In genomic region chr4:164890691-164891090, GRCh38 we compare ENCODE assay signal across 25 cellular contexts. TPM values are rescaled to one million over a fixed set of nuclear protein-coding genes. Genes with fewer than 3 reads are reported as not detected.
"Had no signal": no experiment of that assay in that cellular context is flagged by ENCODE, and none has a peak within 500 bp of the region (broad histone marks: within the 10 kb centered on the region; RNA-seq: fewer than 3 reads in every experiment).

No MANE protein-coding gene starts in this region.

- H3K27ac ChIP-seq: ascending aorta, body of pancreas, Peyer's patch, SJSA1 had no signal

- DNase-seq: activated CD4-positive, alpha-beta T cell treated with anti-CD3 and anti-CD28 coated beads for 4 hours; activated CD8-positive, alpha-beta memory T cell treated with anti-CD3 and anti-CD28 coated beads, Interleukin-2, amount 50 U/mL, for 48 hours; activated CD8-positive, alpha-beta T cell treated with anti-CD3 and anti-CD28 coated beads for 36 hours; activated effector memory CD4-positive, alpha-beta T cell treated with Interleukin-2 at 50 U/mL for 16 hours; activated naive CD4-positive, alpha-beta T cell; activated T-cell treated with anti-CD3 and anti-CD28 coated beads, Interleukin-2, amount 50 U/mL, for 1 hour; body of pancreas; central memory CD4-positive, alpha-beta T cell; MM.1S; NCI-H1105; NCI-H1436 treated with DMSO at 0.1 percent for 48 hours; NCI-H187; NCI-H2081; NCI-H510A treated with DMSO at 0.1 percent for 48 hours; Peyer's patch; SHP77; SW 1271 had no signal

- H3K4me1 ChIP-seq: ascending aorta, body of pancreas, Peyer's patch had no signal

- H3K9me3 ChIP-seq: ascending aorta, body of pancreas, Peyer's patch, SJSA1 had no signal

- ATAC-seq: activated CD4-positive, CD25-positive, alpha-beta regulatory T cell treated with anti-CD3 and anti-CD28 coated beads, Interleukin-2, amount 50 U/mL, for 24 hours; activated CD8-positive, alpha-beta T cell treated with anti-CD3 and anti-CD28 coated beads for 36 hours; body of pancreas; SK-N-SH treated with all-trans-retinoic acid at 6 μM for 48 hours had no signal

- FAIRE-seq: bronchial epithelial cell had no signal

- H3K27me3 ChIP-seq: ascending aorta, body of pancreas, Peyer's patch, SJSA1 had no signal

- H3K36me3 ChIP-seq: ascending aorta, Peyer's patch had no signal

- H3K4me3 ChIP-seq: ascending aorta, body of pancreas, Peyer's patch, SJSA1 had no signal

RNA-seq across cellular contexts. Expression of gene APELA, which starts 13.7 kb away (rescaled TPM):
- total RNA-seq: activated CD8-positive, alpha-beta T cell treated with anti-CD3 and anti-CD28 coated beads for 36 hours; activated T-helper 1 cell treated with anti-CD3 and anti-CD28 coated beads, Interleukin-12 subunit alpha, Interleukin-12 subunit beta, Interleukin-2, Interleukin-4 antibody, amounts not matched to agents 30 ng/mL and 10 ng/mL and 1 ng/mL, durations not matched to agents 14 hours and 24 hours and 36 hours; ascending aorta; body of pancreas; bronchial epithelial cell; chondrocyte; Peyer's patch; T-helper 1 cell treated with Interleukin-12 subunit alpha and Interleukin-12 subunit beta and Interleukin-4 antibody, amounts not matched to agents 30 ng/mL and 1 ng/mL, for 36 hours had no signal
